Comparison of ENCODE assay signal across 8 cellular contexts in genomic region chr12:24948816-24949722, GRCh38. TPM values are rescaled to one million over a fixed set of nuclear protein-coding genes. Genes with fewer than 3 reads are reported as not detected.
DNase-seq lines count a peak whose midpoint lies in the region; ATAC-seq, FAIRE-seq and TF ChIP-seq lines count a peak whose summit lies in the region.

Gene BCAT1, minus strand, starts transcription at chr12:24949101. Its CDS starts 169 bp downstream, at chr12:24948932.

- peak within 1 kb of the TSS; percentile 81 for H3K4me3 ChIP-seq in BLaER1
- H3K4me3 ChIP-seq in colonic mucosa, result peak within 1 kb of the TSS; percentile 25

- intact Hi-C loops in T-helper 2 cell treated with Interferon-gamma antibody and Interleukin-4, amounts not matched to agents 100 ng/mL and 5 ng/mL, for 36 hours (cut with micrococcal nuclease), result loop anchor here (2.0 to 5.0 kb wide), 2 partner anchors 102 to 112 kb away; no protein-coding TSS in a partner anchor
- intact Hi-C loops in colonic mucosa (cut with DNase I), result no loop called here
- intact Hi-C loops in left colon (cut with DNase I, micrococcal nuclease), result no loop called here

- H3K27ac ChIP-seq in BLaER1, result peak within 1 kb of the TSS; percentile 95
- no peak within 1 kb of the TSS for H3K27ac ChIP-seq in colonic mucosa

- H3K4me2 ChIP-seq in BLaER1, result peak within 1 kb of the TSS; percentile 88

- H3K9ac ChIP-seq in BLaER1 (peak within 1 kb of the TSS; percentile 97), colonic mucosa (ENCODE audit: low read depth in 2 of 2, low read length in 2 of 2) (peak within 1 kb of the TSS; percentile 12 to 60)

- ATAC-seq in GM19372 (IDR thresholded peaks at IDR 0.05; ENCODE audit: low read depth, unreplicated experiment), result peak; percentile 31
- no peak for ATAC-seq in left colon
- no peak for ATAC-seq in GM21786 (IDR thresholded peaks at IDR 0.05; ENCODE audit: unreplicated experiment)

- no peaks in the 10 kb centered on the region for H3K27me3 ChIP-seq in BLaER1
- no peaks in the 10 kb centered on the region for H3K27me3 ChIP-seq in colonic mucosa

- H3K9me3 ChIP-seq in BLaER1, result no peaks in the 10 kb centered on the region
- no peaks in the 10 kb centered on the region for H3K9me3 ChIP-seq in colonic mucosa

- DNase-seq in HTR-8/SVneo (ENCODE audit: insufficient read length, low spot score) (peak; percentile 71), colonic mucosa (peak; percentile 44), left colon (peak; percentile 56 to 57)
- DNase-seq in stimulated activated CD4-positive, alpha-beta T cell treated with anti-CD3 and anti-CD28 coated beads, Interleukin-15, amount 100 ng/mL, for 48 hours (ENCODE audit: low read depth in 2 of 2), result peak; percentile 15 to 29

- H3K36me3 ChIP-seq in BLaER1 (peaks cover 17% of the 10 kb centered on the region), colonic mucosa (no peaks in the 10 kb centered on the region)

- TF ChIP-seq CTCF in colonic mucosa (IDR thresholded peaks at IDR 0.05), result no peak

- H3K4me1 ChIP-seq in BLaER1, result peaks cover 50% of the 10 kb centered on the region
- H3K4me1 ChIP-seq in colonic mucosa, result no peaks in the 10 kb centered on the region

- peaks cover 23% of the 10 kb centered on the region for H4K20me1 ChIP-seq in BLaER1

- peak; percentile 94 for FAIRE-seq in HTR-8/SVneo (lab: Jason Lieb, UNC)

RNA-seq across cellular contexts. Expression of gene BCAT1, which starts in this region (rescaled TPM):
- 10.5 and 10.9 TPM in 2 replicates for total RNA-seq in T-helper 2 cell treated with Interferon-gamma antibody and Interleukin-4, amounts not matched to agents 100 ng/mL and 5 ng/mL, for 36 hours
- 1 to 10 TPM; 4.2 to 7.4 TPM for total RNA-seq in colonic mucosa
- 1 to 10 TPM; 6.0 to 9.4 TPM for total RNA-seq in left colon
